ENCODE assay signal across 13 cellular contexts in genomic region chr5:167061695-167062094, GRCh38.
DNase-seq lines count a peak whose midpoint lies in the region; TF ChIP-seq lines count a peak whose summit lies in the region.
"Had no signal": no experiment of that assay in that cellular context is flagged by ENCODE, and none has a peak within 500 bp of the region (broad histone marks: within the 10 kb centered on the region; RNA-seq: fewer than 3 reads in every experiment).

No MANE protein-coding gene starts in this region.

- peak; percentile 18 for DNase-seq in NCI-H345 (lab: John Stamatoyannopoulos, UW)
- DNase-seq in NCI-H345 treated with DMSO at 0.1 percent for 48 hours (lab: John Stamatoyannopoulos, UW; ENCODE audit: unreplicated experiment) = no peak
- DNase-seq in NCI-H1930 (lab: John Stamatoyannopoulos, UW) = peak; percentile 63 to 71
- DNase-seq in NCI-H69 (lab: John Stamatoyannopoulos, UW) = peak; percentile 97
- no peak for DNase-seq in RPMI8226
- no peak for DNase-seq in HFFc6
- DNase-seq: CD8-positive, alpha-beta T cell; DMS 273 treated with DMSO at 0.1 percent for 48 hours; H9; IMR-90 had no signal

- no peak overlapping the region for H2AFZ ChIP-seq in neural cell (ENCODE audit: low read depth, low read length)

- no peak overlapping the region for H3K27ac Mint-ChIP-seq in HFFc6
- H3K27ac Mint-ChIP-seq: B cell; CD8-positive, alpha-beta T cell; H9 had no signal

- peaks cover 21% of the 10 kb centered on the region for H3K9me3 Mint-ChIP-seq in HFFc6
- H3K9me3 Mint-ChIP-seq: H9 had no signal

- no peaks in the 10 kb centered on the region for H4K20me1 ChIP-seq in neural cell (ENCODE audit: insufficient read depth)
- H4K20me1 ChIP-seq: BLaER1 treated with 17β-estradiol and CSF1 and Interleukin-3, amounts not matched to agents 10 nM and 100 nM had no signal

- H3F3A ChIP-seq in neural cell (ENCODE audit: insufficient read depth, low read length, poor library complexity, severe bottlenecking) = no peaks in the 10 kb centered on the region

- no peaks in the 10 kb centered on the region for H3K9me2 ChIP-seq in neural cell (ENCODE audit: insufficient read depth, low read length)

- no peak overlapping the region for H3K4me3 Mint-ChIP-seq in HFFc6
- H3K4me3 Mint-ChIP-seq: B cell; CD8-positive, alpha-beta T cell; H9 had no signal

- H3K9ac ChIP-seq in neural cell (ENCODE audit: low read length) = peak overlapping the region; percentile 26
- H3K9ac ChIP-seq: BLaER1 treated with 17β-estradiol and CSF1 and Interleukin-3, amounts not matched to agents 10 nM and 100 nM had no signal

- H3K27me3 Mint-ChIP-seq in HFFc6 (ENCODE audit: insufficient read depth) = peaks cover 1% of the 10 kb centered on the region; the same call in 1 of the 2 replicates
- H3K27me3 Mint-ChIP-seq: B cell had no signal

- TF ChIP-seq EP300 in neural cell (conservative IDR thresholded peaks at IDR 0.05; ENCODE audit: poor library complexity, severe bottlenecking) = peak; percentile 98

- no peaks in the 10 kb centered on the region for H3K4me1 Mint-ChIP-seq in HFFc6 (ENCODE audit: low read depth)
- H3K4me1 Mint-ChIP-seq: B cell had no signal

- no peaks in the 10 kb centered on the region for H3K79me2 ChIP-seq in neural cell (replicated peaks; ENCODE audit: insufficient read depth, low read length)

- H3K36me3 ChIP-seq in neural cell (ENCODE audit: insufficient read depth, low read length) = no peaks in the 10 kb centered on the region
- H3K36me3 ChIP-seq: BLaER1 treated with 17β-estradiol and CSF1 and Interleukin-3, amounts not matched to agents 10 nM and 100 nM had no signal

- H3K27ac ChIP-seq in neural cell (ENCODE audit: low read length) = peak overlapping the region; percentile 76
- H3K27ac ChIP-seq: BLaER1 treated with 17β-estradiol and CSF1 and Interleukin-3, amounts not matched to agents 10 nM and 100 nM had no signal

- H3K27me3 ChIP-seq in neural cell (ENCODE audit: insufficient read depth, low read depth, low read length) = no peaks in the 10 kb centered on the region
- H3K27me3 ChIP-seq: BLaER1 treated with 17β-estradiol and CSF1 and Interleukin-3, amounts not matched to agents 10 nM and 100 nM had no signal

- H3K36me3 Mint-ChIP-seq in HFFc6 (ENCODE audit: low read depth) = no peaks in the 10 kb centered on the region
- H3K36me3 Mint-ChIP-seq: CD8-positive, alpha-beta T cell had no signal

- no peak for TF ChIP-seq RAD21 in neural cell (conservative IDR thresholded peaks at IDR 0.05)

- no peak for TF ChIP-seq CTCF in neural cell (IDR thresholded peaks at IDR 0.05; ENCODE audit: poor library complexity, severe bottlenecking)
- no peak for TF ChIP-seq CTCF in HFFc6 (IDR thresholded peaks at IDR 0.05)

- peak overlapping the region; percentile 46 for H3K4me2 ChIP-seq in neural cell (ENCODE audit: low read length)
- H3K4me2 ChIP-seq: BLaER1 treated with 17β-estradiol and CSF1 and Interleukin-3, amounts not matched to agents 10 nM and 100 nM had no signal

- peak overlapping the region; percentile 12 for H3K4me3 ChIP-seq in neural cell (ENCODE audit: low read length)
- H3K4me3 ChIP-seq: BLaER1 treated with 17β-estradiol and CSF1 and Interleukin-3, amounts not matched to agents 10 nM and 100 nM had no signal

- no peaks in the 10 kb centered on the region for H3K9me3 ChIP-seq in neural cell (ENCODE audit: low read length)
- H3K9me3 ChIP-seq: BLaER1 treated with 17β-estradiol and CSF1 and Interleukin-3, amounts not matched to agents 10 nM and 100 nM had no signal

TF ChIP-seq in neural cell, 6 proteins besides CTCF, POLR2A, EP300 and RAD21:
- TF ChIP-seq, protein P1, sequence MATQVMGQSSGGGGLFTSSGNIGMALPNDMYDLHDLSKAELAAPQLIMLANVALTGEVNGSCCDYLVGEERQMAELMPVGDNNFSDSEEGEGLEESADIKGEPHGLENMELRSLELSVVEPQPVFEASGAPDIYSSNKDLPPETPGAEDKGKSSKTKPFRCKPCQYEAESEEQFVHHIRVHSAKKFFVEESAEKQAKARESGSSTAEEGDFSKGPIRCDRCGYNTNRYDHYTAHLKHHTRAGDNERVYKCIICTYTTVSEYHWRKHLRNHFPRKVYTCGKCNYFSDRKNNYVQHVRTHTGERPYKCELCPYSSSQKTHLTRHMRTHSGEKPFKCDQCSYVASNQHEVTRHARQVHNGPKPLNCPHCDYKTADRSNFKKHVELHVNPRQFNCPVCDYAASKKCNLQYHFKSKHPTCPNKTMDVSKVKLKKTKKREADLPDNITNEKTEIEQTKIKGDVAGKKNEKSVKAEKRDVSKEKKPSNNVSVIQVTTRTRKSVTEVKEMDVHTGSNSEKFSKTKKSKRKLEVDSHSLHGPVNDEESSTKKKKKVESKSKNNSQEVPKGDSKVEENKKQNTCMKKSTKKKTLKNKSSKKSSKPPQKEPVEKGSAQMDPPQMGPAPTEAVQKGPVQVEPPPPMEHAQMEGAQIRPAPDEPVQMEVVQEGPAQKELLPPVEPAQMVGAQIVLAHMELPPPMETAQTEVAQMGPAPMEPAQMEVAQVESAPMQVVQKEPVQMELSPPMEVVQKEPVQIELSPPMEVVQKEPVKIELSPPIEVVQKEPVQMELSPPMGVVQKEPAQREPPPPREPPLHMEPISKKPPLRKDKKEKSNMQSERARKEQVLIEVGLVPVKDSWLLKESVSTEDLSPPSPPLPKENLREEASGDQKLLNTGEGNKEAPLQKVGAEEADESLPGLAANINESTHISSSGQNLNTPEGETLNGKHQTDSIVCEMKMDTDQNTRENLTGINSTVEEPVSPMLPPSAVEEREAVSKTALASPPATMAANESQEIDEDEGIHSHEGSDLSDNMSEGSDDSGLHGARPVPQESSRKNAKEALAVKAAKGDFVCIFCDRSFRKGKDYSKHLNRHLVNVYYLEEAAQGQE (IDR thresholded peaks at IDR 0.05; ENCODE audit: borderline replicate concordance) = peak; percentile 57
- TF ChIP-seq SMC3 (conservative IDR thresholded peaks at IDR 0.05; ENCODE audit: poor library complexity) (peak; percentile 21), POLR2AphosphoS5 (IDR thresholded peaks at IDR 0.05) (peak; percentile 98), MXI1 (conservative IDR thresholded peaks at IDR 0.05; ENCODE audit: poor library complexity, severe bottlenecking) (peak; percentile 58), EZH2 (IDR thresholded peaks at IDR 0.05; ENCODE audit: borderline replicate concordance, insufficient read depth, low read length, poor library complexity, severe bottlenecking) (no peak), TAF1 (IDR thresholded peaks at IDR 0.05; ENCODE audit: low read depth) (no peak)

Comparison
In these comparisons a context has a peak if more than half of its experiments do, and no peak if none do; other contexts are left out.
1. DNase-seq: peak in NCI-H345 (single experiment), NCI-H1930 (2 of 2) and NCI-H69 (single experiment); none in NCI-H345 treated with DMSO at 0.1 percent for 48 hours (single experiment), RPMI8226 (single experiment) and HFFc6 (single experiment).